In genomic region chr6:43668151-43669028, GRCh38 we compare ENCODE assay signal across 8 cellular contexts. TPM values are rescaled to one million over a fixed set of nuclear protein-coding genes. Genes with fewer than 3 reads are reported as not detected.
DNase-seq lines count a peak whose midpoint lies in the region; ATAC-seq lines count a peak whose summit lies in the region.

No MANE protein-coding gene starts in this region.

- DNase-seq in COLO668 (lab: John Stamatoyannopoulos, UW; ENCODE audit: unreplicated experiment) = peak; percentile 69
- peak; percentile 72 for DNase-seq in GM23248
- DNase-seq in NCI-H1694 treated with DMSO at 0.1 percent for 48 hours (lab: John Stamatoyannopoulos, UW) = peak; percentile 29
- DNase-seq in UCSD-AML1 (lab: John Stamatoyannopoulos, UW; ENCODE audit: unreplicated experiment) = peak; percentile 71
- DNase-seq in cerebellar cortex (ENCODE audit: low spot score) = peak; percentile 53
- no peak for DNase-seq in left lobe of liver (ENCODE audit: low spot score)
- DNase-seq in stimulated activated CD4-positive, alpha-beta T cell treated with anti-CD3 and anti-CD28 coated beads, Interleukin-4, amount 100 ng/mL, for 4 hours = peak; percentile 9 to 45

- H3K4me3 ChIP-seq in GM23248 = no peak overlapping the region

- no peaks in the 10 kb centered on the region for H3K27me3 ChIP-seq in GM23248 (replicated peaks; ENCODE audit: insufficient read depth)

- peak overlapping the region; percentile 53; the same call in 1 of the 2 replicates for H3K27ac ChIP-seq in GM23248

- no peaks in the 10 kb centered on the region for H3K9me3 ChIP-seq in GM23248 (ENCODE audit: low read depth)

- H4K20me1 ChIP-seq in GM23248 (ENCODE audit: insufficient read depth) = no peaks in the 10 kb centered on the region

- no peaks in the 10 kb centered on the region for H3K9me2 ChIP-seq in GM23248 (ENCODE audit: insufficient read depth)

- 17 to 20% methylated on average over 14 to 17 of the region's 17 CpGs for WGBS in GM23248 (ENCODE audit: low coverage in 1 of 2, low lambda C conversion rate in 2 of 2, missing lambda C conversion rate in 2 of 2), 2 experiments

- ATAC-seq in left lobe of liver (peak; percentile 66), HG02970 (IDR thresholded peaks at IDR 0.05; ENCODE audit: low FRiP score, unreplicated experiment) (no peak)

- H3K79me2 ChIP-seq in GM23248 (ENCODE audit: insufficient read depth) = no peaks in the 10 kb centered on the region

- H3K4me1 ChIP-seq in GM23248 (ENCODE audit: insufficient read depth) = peaks cover 30% of the 10 kb centered on the region

- H3F3A ChIP-seq in GM23248 (ENCODE audit: insufficient read depth) = peaks cover 18% of the 10 kb centered on the region; the same call in 1 of the 2 replicates

- no peaks in the 10 kb centered on the region for H3K36me3 ChIP-seq in GM23248 (ENCODE audit: low read depth)

- in situ Hi-C loops in GM23248 (cut with MboI) = loop anchor here (25.0 kb wide), 1 partner anchor 419 kb away; no protein-coding TSS in a partner anchor

- H3K9ac ChIP-seq in GM23248 = peak overlapping the region; percentile 17; the same call in 1 of the 2 replicates

- H3K4me2 ChIP-seq in GM23248 (ENCODE audit: unreplicated experiment) = peak overlapping the region; percentile 33

- no peak overlapping the region for H2AFZ ChIP-seq in GM23248

RNA-seq across cellular contexts. Expression of gene MRPS18A, which starts 19.2 kb away (rescaled TPM):
- 21.0 and 33.7 TPM in 2 replicates for total RNA-seq in GM23248 (2014; rRNA removed; shearing (Covaris generic))
- 39.2 and 43.4 TPM in 2 replicates for polyA plus RNA-seq in GM23248 (2016; fragmentation: Nextera tagmentation; extraction: Ambion mirVana)
- total RNA-seq in left lobe of liver = 26.6 TPM

RNA-seq across cellular contexts. Expression of gene RSPH9, which starts 23.6 kb away (rescaled TPM):
- total RNA-seq in GM23248 (2014; rRNA removed; shearing (Covaris generic)) = 0.11 TPM in 1 of 2 replicates, not detected in the other
- polyA plus RNA-seq in GM23248 (2016; fragmentation: Nextera tagmentation; extraction: Ambion mirVana) = 1.2 and 1.3 TPM in 2 replicates
- not detected for total RNA-seq in left lobe of liver

RNA-seq across cellular contexts. Expression of gene MAD2L1BP, which starts 32.8 kb away (rescaled TPM):
- 33.1 and 33.9 TPM in 2 replicates for total RNA-seq in GM23248 (2014; rRNA removed; shearing (Covaris generic))
- 32.9 and 34.2 TPM in 2 replicates for polyA plus RNA-seq in GM23248 (2016; fragmentation: Nextera tagmentation; extraction: Ambion mirVana)
- 9.8 TPM for total RNA-seq in left lobe of liver

RNA-seq across cellular contexts. Expression of gene GTPBP2, which starts 39.3 kb away (rescaled TPM):
- 80.7 and 88.3 TPM in 2 replicates for total RNA-seq in GM23248 (2014; rRNA removed; shearing (Covaris generic))
- polyA plus RNA-seq in GM23248 (2016; fragmentation: Nextera tagmentation; extraction: Ambion mirVana) = 15.5 and 15.9 TPM in 2 replicates
- total RNA-seq in left lobe of liver = 13.7 TPM
